In genomic region chr3:146577662-146578061, GRCh38 we compare ENCODE assay signal across 8 cellular contexts. TPM values are rescaled to one million over a fixed set of nuclear protein-coding genes. Genes with fewer than 3 reads are reported as not detected.
DNase-seq lines count a peak whose midpoint lies in the region; ATAC-seq, FAIRE-seq and TF ChIP-seq lines count a peak whose summit lies in the region.

No MANE protein-coding gene starts in this region.

- no peaks in the 10 kb centered on the region for H3K27me3 ChIP-seq in BJ (ENCODE audit: control insufficient read depth, insufficient read depth, low read length)
- H3K27me3 ChIP-seq in naive thymus-derived CD4-positive, alpha-beta T cell (ENCODE audit: control insufficient read depth in 2 of 2, insufficient read depth in 2 of 2, low read length in 2 of 2), result no peaks in the 10 kb centered on the region

- peak; percentile 75 for FAIRE-seq in RCC 7860 (lab: Jason Lieb, UNC)

- H3K4me1 Mint-ChIP-seq in naive thymus-derived CD4-positive, alpha-beta T cell, result peaks cover 0 to 5% (median 0%) of the 10 kb centered on the region in 7 donors

- no peaks in the 10 kb centered on the region for H3K9me3 ChIP-seq in naive thymus-derived CD4-positive, alpha-beta T cell (ENCODE audit: control insufficient read depth in 2 of 3, low read length in 3 of 3)

- H3K4me1 ChIP-seq in naive thymus-derived CD4-positive, alpha-beta T cell (ENCODE audit: control insufficient read depth in 2 of 2, insufficient read depth in 2 of 2, low read length in 2 of 2), result no peaks in the 10 kb centered on the region

- ATAC-seq in HG03196 (IDR thresholded peaks at IDR 0.05; ENCODE audit: unreplicated experiment) (peak; percentile 69), HG03039 (IDR thresholded peaks at IDR 0.05; ENCODE audit: unreplicated experiment) (no peak)
- peak; percentile 67 for ATAC-seq in naive thymus-derived CD4-positive, alpha-beta T cell

- peaks cover 0 to 23% (median 3%) of the 10 kb centered on the region in 5 donors for H3K27me3 Mint-ChIP-seq in naive thymus-derived CD4-positive, alpha-beta T cell

- H3K9me3 Mint-ChIP-seq in naive thymus-derived CD4-positive, alpha-beta T cell, result peaks cover 0 to 3% (median 0%) of the 10 kb centered on the region in 11 donors

- H3K36me3 Mint-ChIP-seq in naive thymus-derived CD4-positive, alpha-beta T cell, result peaks cover 0 to 5% (median 0%) of the 10 kb centered on the region in 5 donors

- H3K27ac Mint-ChIP-seq in naive thymus-derived CD4-positive, alpha-beta T cell, result no peak overlapping the region

- no peaks in the 10 kb centered on the region for H3K36me3 ChIP-seq in BJ (ENCODE audit: control insufficient read depth, insufficient read depth, low read length)
- no peaks in the 10 kb centered on the region for H3K36me3 ChIP-seq in naive thymus-derived CD4-positive, alpha-beta T cell (ENCODE audit: control insufficient read depth in 2 of 3, insufficient read depth in 3 of 3, low read length in 3 of 3)

- no peak overlapping the region for H3K4me3 ChIP-seq in BJ (ENCODE audit: low read depth, low read length)
- H3K4me3 ChIP-seq in naive thymus-derived CD4-positive, alpha-beta T cell (ENCODE audit: low read length), result no peak overlapping the region

- CTCF ChIA-PET in BJ (lab: Yijun Ruan, JAX), result interaction anchor here (1.1 to 2.5 kb wide), 10 partner anchors 11 to 388 kb away, joined by 3 to 18 read pairs (median 7); partner anchors contain the start of gene PLSCR1
- CTCF ChIA-PET in naive thymus-derived CD4-positive, alpha-beta T cell (lab: Charles Lee), result interaction anchor here (0.6 to 2.1 kb wide), 9 partner anchors 55 to 518 kb away, joined by 3 to 13 read pairs (median 4); no protein-coding TSS in a partner anchor

- H3K4me3 Mint-ChIP-seq in naive thymus-derived CD4-positive, alpha-beta T cell, result no peak overlapping the region

- no peak overlapping the region for H3K27ac ChIP-seq in naive thymus-derived CD4-positive, alpha-beta T cell (ENCODE audit: low read depth, low read length)

- no peak for DNase-seq in BJ (ENCODE audit: low read depth)
- DNase-seq in GM03348 (ENCODE audit: low spot score), result peak; percentile 36
- DNase-seq in RCC 7860 (ENCODE audit: low spot score), result peak; percentile 27
- peak; percentile 74 for DNase-seq in dedifferentiated amniotic fluid mesenchymal stem cell (ENCODE audit: extremely low spot score)
- peak in 6 of 9 donors; percentile 19 to 46 (median 34) for DNase-seq in naive thymus-derived CD4-positive, alpha-beta T cell
- no peak for DNase-seq in NCI-H1092 (lab: John Stamatoyannopoulos, UW)

- POLR2A ChIA-PET in BJ (lab: Charles Lee), result interaction anchor here (0.5 kb wide), 1 partner anchor 108 kb away, joined by 5 read pairs; no protein-coding TSS in a partner anchor
- POLR2A ChIA-PET in naive thymus-derived CD4-positive, alpha-beta T cell (lab: Charles Lee), result interaction anchor here (0.6 kb wide), 1 partner anchor 344 kb away, joined by 3 read pairs; no protein-coding TSS in a partner anchor

- intact Hi-C loops in naive thymus-derived CD4-positive, alpha-beta T cell (cut with micrococcal nuclease), result loop anchor here (1.0 to 2.0 kb wide), 4 partner anchors 33 to 512 kb away; partner anchors contain the start of gene PLSCR1 (in 1 of the 2)

- peak; percentile 26; the same call in 1 of the 2 replicates for TF ChIP-seq CTCF in BJ (IDR thresholded peaks at IDR 0.05; ENCODE audit: insufficient read depth, low read depth, low read length)

RNA-seq across cellular contexts. Expression of gene PLSCR5, which starts 27.5 kb away (rescaled TPM):
- polyA plus RNA-seq in BJ (2011; rRNA removed), result not detected in 2 replicates
- polyA minus RNA-seq in BJ (2011; rRNA and poly(A)+ RNA removed), result not detected in 2 replicates
- not detected for total RNA-seq in naive thymus-derived CD4-positive, alpha-beta T cell
- polyA plus RNA-seq in naive thymus-derived CD4-positive, alpha-beta T cell, result not detected

RNA-seq across cellular contexts. Expression of gene PLSCR1, which starts 33.3 kb away (rescaled TPM):
- polyA plus RNA-seq in BJ (2011; rRNA removed), result 22.5 and 26.3 TPM in 2 replicates
- polyA minus RNA-seq in BJ (2011; rRNA and poly(A)+ RNA removed), result 14.0 and 17.7 TPM in 2 replicates
- 100 to 1,000 TPM in 1 of 5 experiments, 10 to 100 TPM in 4; 14.6 to 174 (median 16.1) TPM for total RNA-seq in naive thymus-derived CD4-positive, alpha-beta T cell
- 10 to 100 TPM; 17.7 to 20.5 TPM for polyA plus RNA-seq in naive thymus-derived CD4-positive, alpha-beta T cell

Comparison
In these comparisons a context has a peak if more than half of its experiments do, and no peak if none do; other contexts are left out.
1. DNase-seq: peak in GM03348 (single experiment), RCC 7860 (single experiment), dedifferentiated amniotic fluid mesenchymal stem cell (single experiment) and naive thymus-derived CD4-positive, alpha-beta T cell (6 of 9); none in BJ (single experiment) and NCI-H1092 (single experiment).